In the genomic region with DNA sequence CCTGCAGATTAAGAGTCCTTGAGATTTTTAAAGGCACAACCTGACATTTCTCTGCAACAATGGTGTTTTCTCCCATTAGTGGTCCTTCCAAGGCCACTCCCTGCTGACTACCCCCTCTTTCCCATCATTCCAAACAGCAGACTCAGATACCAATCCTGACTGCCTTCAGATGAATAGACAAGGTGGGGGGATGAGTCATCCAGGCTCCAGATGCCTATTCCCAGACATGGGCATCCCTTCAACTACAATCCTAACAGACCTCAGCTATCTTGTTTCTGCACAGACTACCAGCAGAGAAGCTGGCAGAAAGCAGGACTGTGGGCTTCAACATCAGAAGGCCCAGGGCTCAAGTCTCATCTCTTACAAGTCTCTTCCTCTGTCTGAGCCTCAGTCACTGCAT, we compare ENCODE assay signal across 1 cellular context.
TF ChIP-seq lines count a peak whose summit lies in the region.

No MANE protein-coding gene starts in this region.

TF ChIP-seq in HCT116, 20 proteins besides CTCF, POLR2A, EP300 and RAD21 (continued from another document):
- TF ChIP-seq, protein P1, sequence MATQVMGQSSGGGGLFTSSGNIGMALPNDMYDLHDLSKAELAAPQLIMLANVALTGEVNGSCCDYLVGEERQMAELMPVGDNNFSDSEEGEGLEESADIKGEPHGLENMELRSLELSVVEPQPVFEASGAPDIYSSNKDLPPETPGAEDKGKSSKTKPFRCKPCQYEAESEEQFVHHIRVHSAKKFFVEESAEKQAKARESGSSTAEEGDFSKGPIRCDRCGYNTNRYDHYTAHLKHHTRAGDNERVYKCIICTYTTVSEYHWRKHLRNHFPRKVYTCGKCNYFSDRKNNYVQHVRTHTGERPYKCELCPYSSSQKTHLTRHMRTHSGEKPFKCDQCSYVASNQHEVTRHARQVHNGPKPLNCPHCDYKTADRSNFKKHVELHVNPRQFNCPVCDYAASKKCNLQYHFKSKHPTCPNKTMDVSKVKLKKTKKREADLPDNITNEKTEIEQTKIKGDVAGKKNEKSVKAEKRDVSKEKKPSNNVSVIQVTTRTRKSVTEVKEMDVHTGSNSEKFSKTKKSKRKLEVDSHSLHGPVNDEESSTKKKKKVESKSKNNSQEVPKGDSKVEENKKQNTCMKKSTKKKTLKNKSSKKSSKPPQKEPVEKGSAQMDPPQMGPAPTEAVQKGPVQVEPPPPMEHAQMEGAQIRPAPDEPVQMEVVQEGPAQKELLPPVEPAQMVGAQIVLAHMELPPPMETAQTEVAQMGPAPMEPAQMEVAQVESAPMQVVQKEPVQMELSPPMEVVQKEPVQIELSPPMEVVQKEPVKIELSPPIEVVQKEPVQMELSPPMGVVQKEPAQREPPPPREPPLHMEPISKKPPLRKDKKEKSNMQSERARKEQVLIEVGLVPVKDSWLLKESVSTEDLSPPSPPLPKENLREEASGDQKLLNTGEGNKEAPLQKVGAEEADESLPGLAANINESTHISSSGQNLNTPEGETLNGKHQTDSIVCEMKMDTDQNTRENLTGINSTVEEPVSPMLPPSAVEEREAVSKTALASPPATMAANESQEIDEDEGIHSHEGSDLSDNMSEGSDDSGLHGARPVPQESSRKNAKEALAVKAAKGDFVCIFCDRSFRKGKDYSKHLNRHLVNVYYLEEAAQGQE (IDR thresholded peaks at IDR 0.05; ENCODE audit: low read depth): no peak
- no peak for TF ChIP-seq FOSL1 (IDR thresholded peaks at IDR 0.05; ENCODE audit: low read depth)
- peak; percentile 47 for TF ChIP-seq YY1 (IDR thresholded peaks at IDR 0.05; ENCODE audit: extremely low read depth, insufficient replicate concordance, low read depth, low read length)
TF ChIP-seq in HCT116: peak in this region for 1.
